In genomic region chr12:104692335-104693218, GRCh38 we compare ENCODE assay signal across 14 cellular contexts.
DNase-seq lines count a peak whose midpoint lies in the region; ATAC-seq and TF ChIP-seq lines count a peak whose summit lies in the region.
"Had no signal": no experiment of that assay in that cellular context is flagged by ENCODE, and none has a peak within 500 bp of the region (broad histone marks: within the 10 kb centered on the region; RNA-seq: fewer than 3 reads in every experiment).

No MANE protein-coding gene starts in this region.

- peaks cover 41% of the 10 kb centered on the region for H3K36me3 Mint-ChIP-seq in T-helper 1 cell treated with Interleukin-12 subunit alpha and Interleukin-12 subunit beta and Interleukin-4 antibody, amounts not matched to agents 30 μg/mL and 1 μg/mL, for 36 hours (ENCODE audit: low read depth)
- H3K36me3 Mint-ChIP-seq in endothelial cell (ENCODE audit: low read depth, unreplicated experiment): peaks cover 5% of the 10 kb centered on the region

- no peak for TF ChIP-seq CTCF in endothelial cell (IDR thresholded peaks at IDR 0.05; ENCODE audit: unreplicated experiment)

- ATAC-seq in GM19455 (IDR thresholded peaks at IDR 0.05; ENCODE audit: unreplicated experiment): peak; percentile 43
- ATAC-seq in HG03066 (IDR thresholded peaks at IDR 0.05; ENCODE audit: low read depth, unreplicated experiment): peak; percentile 48

- no peaks in the 10 kb centered on the region for H3K27me3 Mint-ChIP-seq in T-helper 1 cell treated with Interleukin-12 subunit alpha and Interleukin-12 subunit beta and Interleukin-4 antibody, amounts not matched to agents 30 μg/mL and 1 μg/mL, for 36 hours (ENCODE audit: low read depth)
- peaks cover 4% of the 10 kb centered on the region for H3K27me3 Mint-ChIP-seq in endothelial cell (ENCODE audit: unreplicated experiment)
- H3K27me3 Mint-ChIP-seq: activated naive CD4-positive, alpha-beta T cell treated with anti-CD3 and anti-CD28 coated beads, Interleukin-2, amount 50 U/mL, for 24 hours had no signal

- H3K9me3 Mint-ChIP-seq in T-helper 1 cell treated with Interleukin-12 subunit alpha and Interleukin-12 subunit beta and Interleukin-4 antibody, amounts not matched to agents 30 μg/mL and 1 μg/mL, for 36 hours: peaks cover 5% of the 10 kb centered on the region
- no peaks in the 10 kb centered on the region for H3K9me3 Mint-ChIP-seq in endothelial cell (ENCODE audit: unreplicated experiment)
- H3K9me3 Mint-ChIP-seq: activated naive CD4-positive, alpha-beta T cell treated with anti-CD3 and anti-CD28 coated beads, Interleukin-2, amount 50 U/mL, for 24 hours had no signal

- H3K27ac Mint-ChIP-seq in T-helper 1 cell treated with Interleukin-12 subunit alpha and Interleukin-12 subunit beta and Interleukin-4 antibody, amounts not matched to agents 30 μg/mL and 1 μg/mL, for 36 hours: peak overlapping the region; percentile 79
- no peak overlapping the region for H3K27ac Mint-ChIP-seq in endothelial cell (ENCODE audit: unreplicated experiment)
- H3K27ac Mint-ChIP-seq: activated naive CD4-positive, alpha-beta T cell treated with anti-CD3 and anti-CD28 coated beads, Interleukin-2, amount 50 U/mL, for 24 hours had no signal

- peaks cover 85% of the 10 kb centered on the region for H3K4me1 Mint-ChIP-seq in T-helper 1 cell treated with Interleukin-12 subunit alpha and Interleukin-12 subunit beta and Interleukin-4 antibody, amounts not matched to agents 30 μg/mL and 1 μg/mL, for 36 hours (ENCODE audit: low read depth)
- H3K4me1 Mint-ChIP-seq in endothelial cell (ENCODE audit: unreplicated experiment): no peaks in the 10 kb centered on the region

- H3K4me3 Mint-ChIP-seq in T-helper 1 cell treated with Interleukin-12 subunit alpha and Interleukin-12 subunit beta and Interleukin-4 antibody, amounts not matched to agents 30 μg/mL and 1 μg/mL, for 36 hours: no peak overlapping the region
- no peak overlapping the region for H3K4me3 Mint-ChIP-seq in endothelial cell (ENCODE audit: unreplicated experiment)

- no peak for DNase-seq in T-helper 1 cell
- DNase-seq in mesenteric fat pad (ENCODE audit: low spot score): peak; percentile 2
- no peak for DNase-seq in ecto neural progenitor cell (ENCODE audit: low spot score)
- DNase-seq in hippocampal formation (lab: John Stamatoyannopoulos, UW): no peak
- DNase-seq in endothelial cell (ENCODE audit: low spot score): no peak
- DNase-seq: dorsolateral prefrontal cortex, HCEC 1CT, heart left ventricle, retina, WERI-Rb-1 had no signal
